7 cellular contexts compared by ENCODE assay signal in genomic region chr6:121263742-121264141, GRCh38.
"Had no signal": no experiment of that assay in that cellular context is flagged by ENCODE, and none has a peak within 500 bp of the region (broad histone marks: within the 10 kb centered on the region; RNA-seq: fewer than 3 reads in every experiment).

No MANE protein-coding gene starts in this region.

- FAIRE-seq: HTR-8/SVneo, K562 had no signal

- H3K27me3 Mint-ChIP-seq: IgD-negative memory B cell had no signal

- ATAC-seq: K562 had no signal

- H3K27ac Mint-ChIP-seq: IgD-negative memory B cell had no signal

- H3K4me3 ChIP-seq: K562 had no signal

- H3K27ac ChIP-seq: HL-60 had no signal

- DNase-seq: IMR-90, KBM-7, KG1 had no signal
